In the genomic region with DNA sequence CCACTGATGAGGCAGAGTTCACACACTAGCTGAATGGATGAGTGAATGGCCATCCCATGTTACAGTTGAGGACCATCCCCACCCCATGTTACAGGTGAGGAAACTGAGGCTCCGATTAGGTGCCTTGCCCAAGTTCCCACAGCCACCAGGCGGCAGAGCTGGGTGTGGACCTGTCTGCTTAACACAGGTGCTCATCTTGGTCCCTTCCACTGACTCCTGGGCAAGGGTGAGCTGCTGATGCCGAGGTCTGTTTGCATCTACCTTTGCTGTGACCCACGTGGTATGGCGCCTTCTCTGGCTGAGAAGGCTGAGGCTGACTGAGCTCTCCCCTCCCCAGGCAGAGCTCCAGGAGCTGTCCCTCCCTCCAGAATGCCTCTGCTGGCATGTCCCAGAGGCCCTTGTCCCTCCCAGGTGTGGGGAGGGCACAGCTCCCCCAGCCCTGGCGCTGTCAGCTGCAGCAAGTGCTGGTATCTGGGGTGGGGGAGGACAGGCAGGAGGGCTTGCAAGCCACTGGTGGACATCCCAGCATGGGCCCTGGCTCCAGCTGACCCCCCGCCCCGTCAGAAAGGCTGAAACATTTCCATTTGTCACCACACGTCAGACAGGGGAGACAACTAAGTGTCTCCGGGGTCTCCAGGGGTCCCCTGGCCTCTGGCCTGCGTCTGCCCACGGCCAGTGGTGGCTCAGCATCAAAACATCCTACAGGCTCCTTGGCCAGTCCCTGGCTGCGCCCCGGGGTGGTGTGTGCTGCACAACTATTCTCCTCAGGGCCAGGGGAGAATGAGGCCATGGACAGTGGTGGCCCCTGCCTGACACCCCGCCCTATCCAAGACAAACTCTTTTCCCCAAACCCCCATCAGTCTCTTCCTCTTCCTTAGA, we compare ENCODE assay signal across 20 cellular contexts.
DNase-seq lines count a peak whose midpoint lies in the region; ATAC-seq and TF ChIP-seq lines count a peak whose summit lies in the region.
"Had no signal": no experiment of that assay in that cellular context is flagged by ENCODE, and none has a peak within 500 bp of the region (broad histone marks: within the 10 kb centered on the region; RNA-seq: fewer than 3 reads in every experiment).

No MANE protein-coding gene starts in this region.

- no peak overlapping the region for H3K27ac Mint-ChIP-seq in natural killer cell treated with Interleukin-12 subunit alpha and Interleukin-12 subunit beta and Interleukin-15 and Interleukin-18, amount 100 ng/mL, for 72 hours
- no peak overlapping the region for H3K27ac Mint-ChIP-seq in immature natural killer cell
- H3K27ac Mint-ChIP-seq: activated B cell treated with CpG ODN at 0.5 μM for 24 hours; activated CD4-positive, alpha-beta memory T cell treated with anti-CD3 and anti-CD28 coated beads, Interleukin-2, amount 10 ng/mL, durations not matched to agents 7 days and 5 days had no signal

- WGBS in stomach, 5 donors, result 43 to 79% (median 72%) methylated on average over 5 to 15 of the region's 15 CpGs

- intact Hi-C loops in dorsolateral prefrontal cortex (cut with DNase I) (no loop called here), left ventricle myocardium superior (cut with micrococcal nuclease) (loop anchor here (10.0 kb wide), 1 partner anchor 101 kb away; a partner anchor contains a TSS), stomach (cut with DNase I; ENCODE audit: low total_unique reads) (no loop called here)

- peak in 2 of 10 donors; percentile 23 to 36 for DNase-seq in dorsolateral prefrontal cortex
- peak; percentile 74 for DNase-seq in left ventricle myocardium superior
- no peak for DNase-seq in stomach
- DNase-seq in cerebellar nuclear complex (lab: John Stamatoyannopoulos, UW), result no peak
- no peak for DNase-seq in natural killer cell treated with Interleukin-12 subunit alpha and Interleukin-12 subunit beta and Interleukin-15 and Interleukin-18, amount 100 ng/mL, for 72 hours (ENCODE audit: low spot score)
- DNase-seq in HPDE6-E6E7 (ENCODE audit: extremely low spot score), result no peak
- no peak for DNase-seq in immature natural killer cell
- DNase-seq: ACHN; activated B cell treated with CpG ODN at 0.5 μM for 24 hours; activated naive CD4-positive, alpha-beta T cell treated with Interleukin-2 at 50 U/mL for 16 hours; activated T-cell treated with anti-CD3 and anti-CD28 coated beads, Interleukin-2, amount 50 U/mL, for 1 hour; GF-D8; Kasumi-1; NCI-H1092; NCI-H2081; NCI-H446 treated with DMSO at 0.1 percent for 48 hours had no signal

- H3K36me3 ChIP-seq in HEK293 (ENCODE audit: control insufficient read depth in 2 of 2, insufficient read depth in 1 of 2, low read length in 2 of 2), result no peaks in the 10 kb centered on the region
- H3K36me3 ChIP-seq in stomach, result no peaks in the 10 kb centered on the region

- H3K4me1 Mint-ChIP-seq in natural killer cell treated with Interleukin-12 subunit alpha and Interleukin-12 subunit beta and Interleukin-15 and Interleukin-18, amount 100 ng/mL, for 72 hours (ENCODE audit: low read depth in 2 of 2), result peaks cover 0 to 2% of the 10 kb centered on the region in 2 donors
- no peaks in the 10 kb centered on the region for H3K4me1 Mint-ChIP-seq in immature natural killer cell
- H3K4me1 Mint-ChIP-seq: activated B cell treated with CpG ODN at 0.5 μM for 24 hours had no signal

- no peak for TF ChIP-seq EP300 in stomach (IDR thresholded peaks at IDR 0.05)

- no peak overlapping the region for H3K4me3 ChIP-seq in HEK293 (ENCODE audit: low read depth, low read length)
- H3K4me3 ChIP-seq in dorsolateral prefrontal cortex, result no peak overlapping the region
- no peak overlapping the region for H3K4me3 ChIP-seq in stomach
- H3K4me3 ChIP-seq: lung had no signal

- no peak for TF ChIP-seq CTCF in HEK293 (tag by site-specific recombination; IDR thresholded peaks at IDR 0.05)
- no peak for TF ChIP-seq CTCF in dorsolateral prefrontal cortex (IDR thresholded peaks at IDR 0.05 in 54 of 56, conservative IDR thresholded peaks at IDR 0.05 in 2 of 56; ENCODE audit: low read depth in 1 of 56, partially characterized antibody in 56 of 56)
- no peak for TF ChIP-seq CTCF in stomach (IDR thresholded peaks at IDR 0.05)

- H3K4me1 ChIP-seq in HEK293 (ENCODE audit: control insufficient read depth, insufficient read depth, low read length), result peaks cover 9% of the 10 kb centered on the region; the same call in 1 of the 2 replicates
- peaks cover 0 to 64% (median 26%) of the 10 kb centered on the region in 4 donors for H3K4me1 ChIP-seq in stomach

- no peaks in the 10 kb centered on the region for H3K9me3 Mint-ChIP-seq in natural killer cell treated with Interleukin-12 subunit alpha and Interleukin-12 subunit beta and Interleukin-15 and Interleukin-18, amount 100 ng/mL, for 72 hours
- no peaks in the 10 kb centered on the region for H3K9me3 Mint-ChIP-seq in immature natural killer cell
- H3K9me3 Mint-ChIP-seq: activated B cell treated with CpG ODN at 0.5 μM for 24 hours; activated CD4-positive, alpha-beta memory T cell treated with anti-CD3 and anti-CD28 coated beads, Interleukin-2, amount 10 ng/mL, durations not matched to agents 7 days and 5 days had no signal

- CTCF ChIA-PET in HEK293 (lab: Yijun Ruan, JAX), result interaction anchor here (0.9 to 1.1 kb wide), 2 partner anchors 14 to 107 kb away, joined by 3 to 5 read pairs; no protein-coding TSS in a partner anchor

- no peaks in the 10 kb centered on the region for H3K9me3 ChIP-seq in HEK293 (ENCODE audit: control insufficient read depth, insufficient read depth, low read depth, low read length)
- H3K9me3 ChIP-seq in stomach, result no peaks in the 10 kb centered on the region

- H3K27me3 ChIP-seq in dorsolateral prefrontal cortex (no peaks in the 10 kb centered on the region), stomach (peaks cover 0 to 4% (median 0%) of the 10 kb centered on the region in 3 donors)

- H3K4me3 Mint-ChIP-seq in natural killer cell treated with Interleukin-12 subunit alpha and Interleukin-12 subunit beta and Interleukin-15 and Interleukin-18, amount 100 ng/mL, for 72 hours, result no peak overlapping the region
- H3K4me3 Mint-ChIP-seq in immature natural killer cell, result no peak overlapping the region
- H3K4me3 Mint-ChIP-seq: activated B cell treated with CpG ODN at 0.5 μM for 24 hours; activated CD4-positive, alpha-beta memory T cell treated with anti-CD3 and anti-CD28 coated beads, Interleukin-2, amount 10 ng/mL, durations not matched to agents 7 days and 5 days had no signal

- POLR2A ChIA-PET in HEK293 (lab: Yijun Ruan, JAX), result no interaction called here

- TF ChIP-seq POLR2A in stomach (IDR thresholded peaks at IDR 0.05), result no peak

- H3K36me3 Mint-ChIP-seq in natural killer cell treated with Interleukin-12 subunit alpha and Interleukin-12 subunit beta and Interleukin-15 and Interleukin-18, amount 100 ng/mL, for 72 hours, result no peaks in the 10 kb centered on the region
- H3K36me3 Mint-ChIP-seq in immature natural killer cell, result no peaks in the 10 kb centered on the region

- ATAC-seq in left ventricle myocardium superior, result peak; percentile 41
- no peak for ATAC-seq in natural killer cell treated with Interleukin-12 subunit alpha and Interleukin-12 subunit beta and Interleukin-15 and Interleukin-18, amount 100 ng/mL, for 72 hours
- ATAC-seq: sciatic nerve had no signal

- peaks cover 7 to 9% of the 10 kb centered on the region in 2 donors for H3K27me3 Mint-ChIP-seq in natural killer cell treated with Interleukin-12 subunit alpha and Interleukin-12 subunit beta and Interleukin-15 and Interleukin-18, amount 100 ng/mL, for 72 hours
- peaks cover 2 to 9% (median 3%) of the 10 kb centered on the region in 3 donors for H3K27me3 Mint-ChIP-seq in immature natural killer cell (ENCODE audit: low read depth in 3 of 3)

- H3K27ac ChIP-seq in HEK293 (ENCODE audit: extremely low read depth, low read depth, low read length) (no peak overlapping the region; the same call in 1 of the 2 replicates), dorsolateral prefrontal cortex (peak overlapping the region in 42 of 59 donors; percentile 7 to 89 (median 77)), stomach (peak overlapping the region in 4 of 5 donors; percentile 49 to 77 (median 61))

TF ChIP-seq in HEK293, 187 proteins besides CTCF, POLR2A, EP300 and RAD21 (continues in another document):
- TF ChIP-seq, protein P1, sequence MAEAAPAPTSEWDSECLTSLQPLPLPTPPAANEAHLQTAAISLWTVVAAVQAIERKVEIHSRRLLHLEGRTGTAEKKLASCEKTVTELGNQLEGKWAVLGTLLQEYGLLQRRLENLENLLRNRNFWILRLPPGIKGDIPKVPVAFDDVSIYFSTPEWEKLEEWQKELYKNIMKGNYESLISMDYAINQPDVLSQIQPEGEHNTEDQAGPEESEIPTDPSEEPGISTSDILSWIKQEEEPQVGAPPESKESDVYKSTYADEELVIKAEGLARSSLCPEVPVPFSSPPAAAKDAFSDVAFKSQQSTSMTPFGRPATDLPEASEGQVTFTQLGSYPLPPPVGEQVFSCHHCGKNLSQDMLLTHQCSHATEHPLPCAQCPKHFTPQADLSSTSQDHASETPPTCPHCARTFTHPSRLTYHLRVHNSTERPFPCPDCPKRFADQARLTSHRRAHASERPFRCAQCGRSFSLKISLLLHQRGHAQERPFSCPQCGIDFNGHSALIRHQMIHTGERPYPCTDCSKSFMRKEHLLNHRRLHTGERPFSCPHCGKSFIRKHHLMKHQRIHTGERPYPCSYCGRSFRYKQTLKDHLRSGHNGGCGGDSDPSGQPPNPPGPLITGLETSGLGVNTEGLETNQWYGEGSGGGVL (tag by site-specific recombination; IDR thresholded peaks at IDR 0.05), result peak; percentile 76
- TF ChIP-seq SALL2 (tag by site-specific recombination; IDR thresholded peaks at IDR 0.05; ENCODE audit: borderline replicate concordance) (no peak), GLIS1 (tag by site-specific recombination; IDR thresholded peaks at IDR 0.05) (peak; percentile 37)
